ENCODE assay signal across 10 cellular contexts in genomic region chr11:64723907-64724862, GRCh38. TPM values are rescaled to one million over a fixed set of nuclear protein-coding genes. Genes with fewer than 3 reads are reported as not detected.
DNase-seq lines count a peak whose midpoint lies in the region; ATAC-seq and TF ChIP-seq lines count a peak whose summit lies in the region.
"Had no signal": no experiment of that assay in that cellular context is flagged by ENCODE, and none has a peak within 500 bp of the region (broad histone marks: within the 10 kb centered on the region; RNA-seq: fewer than 3 reads in every experiment).

No MANE protein-coding gene starts in this region.

- peaks cover 10 to 46% (median 33%) of the 10 kb centered on the region in 10 experiments for H3K4me1 ChIP-seq in BLaER1 treated with 17β-estradiol and CSF1 and Interleukin-3, amounts not matched to agents 10 nM and 100 nM

- CTCF ChIA-PET in activated CD8-positive, alpha-beta T cell treated with anti-CD3 and anti-CD28 coated beads for 36 hours (lab: Charles Lee), result interaction anchor here (1.0 kb wide), 1 partner anchor 35 kb away, joined by 3 read pairs; no protein-coding TSS in a partner anchor

- peaks cover 21 to 31% (median 28%) of the 10 kb centered on the region in 11 experiments for H3K27me3 ChIP-seq in BLaER1 treated with 17β-estradiol and CSF1 and Interleukin-3, amounts not matched to agents 10 nM and 100 nM
- peaks cover 29% of the 10 kb centered on the region for H3K27me3 ChIP-seq in H7 (ENCODE audit: control insufficient read depth, insufficient read depth, low read length)

- no peak for TF ChIP-seq CTCF in activated CD8-positive, alpha-beta T cell treated with anti-CD3 and anti-CD28 coated beads for 36 hours (IDR thresholded peaks at IDR 0.05)

- H3K9me3 ChIP-seq in BLaER1 treated with 17β-estradiol and CSF1 and Interleukin-3, amounts not matched to agents 10 nM and 100 nM (replicated peaks in 1 of 11), result no peaks in the 10 kb centered on the region
- H3K9me3 ChIP-seq: left lung had no signal

- H3K36me3 Mint-ChIP-seq in activated CD8-positive, alpha-beta T cell treated with anti-CD3 and anti-CD28 coated beads for 36 hours (ENCODE audit: low read depth), result peaks cover 1% of the 10 kb centered on the region

- H3K4me3 Mint-ChIP-seq in activated CD8-positive, alpha-beta T cell treated with anti-CD3 and anti-CD28 coated beads for 36 hours, result peak overlapping the region; percentile 62

- no peaks in the 10 kb centered on the region for H3K9me3 Mint-ChIP-seq in activated CD8-positive, alpha-beta T cell treated with anti-CD3 and anti-CD28 coated beads for 36 hours

- ATAC-seq in activated CD8-positive, alpha-beta T cell treated with anti-CD3 and anti-CD28 coated beads for 36 hours, result no peak
- ATAC-seq in HG03159 (IDR thresholded peaks at IDR 0.05; ENCODE audit: unreplicated experiment), result no peak

- POLR2A ChIA-PET in activated CD8-positive, alpha-beta T cell treated with anti-CD3 and anti-CD28 coated beads for 36 hours (lab: Charles Lee), result no interaction called here

- no peak overlapping the region for H3K27ac Mint-ChIP-seq in activated CD8-positive, alpha-beta T cell treated with anti-CD3 and anti-CD28 coated beads for 36 hours

- H3K4me3 ChIP-seq in BLaER1 treated with 17β-estradiol and CSF1 and Interleukin-3, amounts not matched to agents 10 nM and 100 nM, result peak overlapping the region; percentile 68 to 88 (median 76); a peak in 15 of 20 replicates
- H3K4me3 ChIP-seq in H7 (ENCODE audit: insufficient read depth, low read depth, low read length), result no peak overlapping the region; the same call in 1 of the 2 replicates

- DNase-seq in H7 (peak; percentile 28), islet precursor cell (peak; percentile 42), putamen (ENCODE audit: low spot score) (no peak), NCI-H446 treated with DMSO at 0.1 percent for 48 hours (lab: John Stamatoyannopoulos, UW) (no peak), UCSD-AML1 (lab: John Stamatoyannopoulos, UW; ENCODE audit: unreplicated experiment) (no peak)
- no peak for DNase-seq in activated CD8-positive, alpha-beta T cell treated with anti-CD3 and anti-CD28 coated beads for 36 hours

- peak overlapping the region; percentile 91 to 100 (median 96) for H3K4me2 ChIP-seq in BLaER1 treated with 17β-estradiol and CSF1 and Interleukin-3, amounts not matched to agents 10 nM and 100 nM

- H3K36me3 ChIP-seq in BLaER1 treated with 17β-estradiol and CSF1 and Interleukin-3, amounts not matched to agents 10 nM and 100 nM, result peaks cover 6 to 33% (median 22%) of the 10 kb centered on the region in 11 experiments
- H3K36me3 ChIP-seq in H7 (replicated peaks; ENCODE audit: control insufficient read depth, insufficient read depth, low read length), result no peaks in the 10 kb centered on the region

- H3K27ac ChIP-seq in BLaER1 treated with 17β-estradiol and CSF1 and Interleukin-3, amounts not matched to agents 10 nM and 100 nM, result peak overlapping the region in 8 of 11 experiments; percentile 77 to 90 (median 87); a peak in 9 of 22 replicates
- H3K27ac ChIP-seq: PC-9 had no signal

- intact Hi-C loops in activated CD8-positive, alpha-beta T cell treated with anti-CD3 and anti-CD28 coated beads for 36 hours (cut with micrococcal nuclease), result loop anchor here (5.0 kb wide), 1 partner anchor 37 kb away; no protein-coding TSS in a partner anchor

- H4K20me1 ChIP-seq in BLaER1 treated with 17β-estradiol and CSF1 and Interleukin-3, amounts not matched to agents 10 nM and 100 nM, result peaks cover 0 to 47% (median 23%) of the 10 kb centered on the region in 11 experiments; a peak in 13 of 22 replicates

- H3K4me1 Mint-ChIP-seq in activated CD8-positive, alpha-beta T cell treated with anti-CD3 and anti-CD28 coated beads for 36 hours (ENCODE audit: low read depth), result peaks cover 18% of the 10 kb centered on the region

- H3K27me3 Mint-ChIP-seq in activated CD8-positive, alpha-beta T cell treated with anti-CD3 and anti-CD28 coated beads for 36 hours, result peaks cover 15% of the 10 kb centered on the region

- H3K9ac ChIP-seq in BLaER1 treated with 17β-estradiol and CSF1 and Interleukin-3, amounts not matched to agents 10 nM and 100 nM, result peak overlapping the region in 10 of 11 experiments; percentile 81 to 92 (median 88); a peak in 19 of 22 replicates

RNA-seq across cellular contexts. Expression of gene NRXN2, which starts 1.2 kb away (rescaled TPM):
- total RNA-seq in H7 (2014; rRNA removed; shearing (Covaris generic)), result 0.85 and 1.9 TPM in 2 replicates
- total RNA-seq in activated CD8-positive, alpha-beta T cell treated with anti-CD3 and anti-CD28 coated beads for 36 hours, result under 1 TPM; 0.07 to 0.22 TPM
- total RNA-seq: PC-9 had no signal

RNA-seq across cellular contexts. Expression of gene RASGRP2, which starts 19.8 kb away (rescaled TPM):
- total RNA-seq in H7 (2014; rRNA removed; shearing (Covaris generic)), result 9.2 and 12.3 TPM in 2 replicates
- 1 to 10 TPM; 7.8 to 8.2 TPM for total RNA-seq in activated CD8-positive, alpha-beta T cell treated with anti-CD3 and anti-CD28 coated beads for 36 hours

RNA-seq across cellular contexts. Expression of gene PYGM, which starts 35.6 kb away (rescaled TPM):
- total RNA-seq in H7 (2014; rRNA removed; shearing (Covaris generic)), result 2.9 and 6.4 TPM in 2 replicates
- total RNA-seq in activated CD8-positive, alpha-beta T cell treated with anti-CD3 and anti-CD28 coated beads for 36 hours, result 1 to 10 TPM; 1.2 to 3.3 TPM

RNA-seq across cellular contexts. Expression of gene SF1, which starts 54.2 kb away (rescaled TPM):
- 66.5 and 80.0 TPM in 2 replicates for total RNA-seq in H7 (2014; rRNA removed; shearing (Covaris generic))
- total RNA-seq in activated CD8-positive, alpha-beta T cell treated with anti-CD3 and anti-CD28 coated beads for 36 hours, result 100 to 1,000 TPM; 325 to 342 TPM

Comparison
In these comparisons a context has a peak if more than half of its experiments do, and no peak if none do; other contexts are left out.
1. DNase-seq: peak in H7 (single experiment) and islet precursor cell (single experiment); none in activated CD8-positive, alpha-beta T cell treated with anti-CD3 and anti-CD28 coated beads for 36 hours (single experiment), putamen (single experiment), NCI-H446 treated with DMSO at 0.1 percent for 48 hours (single experiment) and UCSD-AML1 (single experiment).